Comparison of ENCODE assay signal across 19 cellular contexts in genomic region chr2:16238001-16238755, GRCh38.
"Had no signal": no experiment of that assay in that cellular context is flagged by ENCODE, and none has a peak within 500 bp of the region (broad histone marks: within the 10 kb centered on the region; RNA-seq: fewer than 3 reads in every experiment).

No MANE protein-coding gene starts in this region.

- H3K4me1 ChIP-seq: left ventricle myocardium inferior, lower lobe of right lung, testis, tibial nerve had no signal

- H3K27me3 ChIP-seq: neutrophil, testis, tibial nerve had no signal

- H3K27me3 Mint-ChIP-seq: dendritic cell treated with granulocyte-macrophage colony-stimulating factor and Interleukin-4, amounts not matched to agents 40 ng/mL and 50 ng/mL, for 4 days had no signal

- H3K4me3 ChIP-seq: left ventricle myocardium inferior, lower lobe of right lung, testis, tibial nerve had no signal

- DNase-seq: foreskin melanocyte; hypothalamus; left ventricle myocardium inferior; lower lobe of right lung; posterior cingulate gyrus; stimulated activated CD4-positive, alpha-beta T cell treated with anti-CD3 and anti-CD28 coated beads, Interleukin-2, amount 100 ng/mL, for 24 hours; stimulated activated CD4-positive, alpha-beta T cell treated with anti-CD3 and anti-CD28 coated beads, Interleukin-4, amount 100 ng/mL, for 4 hours; stimulated activated naive B cell treated with anti-CD40 and anti-IgM and Interleukin-4, amounts not matched to agents 10 μg/mL and 1 μg/mL and 100 μg/mL, for 72 hours; stimulated activated naive CD8-positive, alpha-beta T cell treated with anti-CD3 and anti-CD28 coated beads, Interleukin-15, amount 100 ng/mL, for 72 hours; testis had no signal

- ATAC-seq: lower lobe of right lung; sciatic nerve; stimulated activated naive B cell treated with anti-CD40 and anti-IgM and Interleukin-4, amounts not matched to agents 10 μg/mL and 1 μg/mL and 100 μg/mL, for 72 hours; stimulated activated naive CD8-positive, alpha-beta T cell treated with anti-CD3 and anti-CD28 coated beads, Interleukin-15, amount 100 ng/mL, for 72 hours had no signal

- H3K36me3 Mint-ChIP-seq: memory B cell; mesothelial cell of epicardium; stimulated activated naive B cell treated with anti-CD40 and anti-IgM and Interleukin-4, amounts not matched to agents 10 μg/mL and 1 μg/mL and 100 μg/mL, for 72 hours had no signal

- H3K27ac Mint-ChIP-seq: dendritic cell treated with granulocyte-macrophage colony-stimulating factor and Interleukin-4, amounts not matched to agents 40 ng/mL and 50 ng/mL, for 4 days; memory B cell; mesothelial cell of epicardium; nephron; stimulated activated naive B cell treated with anti-CD40 and anti-IgM and Interleukin-4, amounts not matched to agents 10 μg/mL and 1 μg/mL and 100 μg/mL, for 72 hours; stimulated activated naive CD8-positive, alpha-beta T cell treated with anti-CD3 and anti-CD28 coated beads, Interleukin-15, amount 100 ng/mL, for 72 hours had no signal

- H3K9me3 Mint-ChIP-seq: dendritic cell treated with granulocyte-macrophage colony-stimulating factor and Interleukin-4, amounts not matched to agents 40 ng/mL and 50 ng/mL, for 4 days; mesothelial cell of epicardium had no signal

- H3K4me1 Mint-ChIP-seq: memory B cell; nephron; stimulated activated naive B cell treated with anti-CD40 and anti-IgM and Interleukin-4, amounts not matched to agents 10 μg/mL and 1 μg/mL and 100 μg/mL, for 72 hours; stimulated activated naive CD8-positive, alpha-beta T cell treated with anti-CD3 and anti-CD28 coated beads, Interleukin-15, amount 100 ng/mL, for 72 hours had no signal

- H3K27ac ChIP-seq: left ventricle myocardium inferior, lower lobe of right lung, neutrophil, testis, tibial nerve had no signal

- H3K36me3 ChIP-seq: left ventricle myocardium inferior, lower lobe of right lung, neutrophil, tibial nerve had no signal

- FAIRE-seq: islet of Langerhans, urothelium cell line had no signal

- H3K9me3 ChIP-seq: left ventricle myocardium inferior, lower lobe of right lung, neutrophil, testis, tibial nerve had no signal

- H3K4me3 Mint-ChIP-seq: dendritic cell treated with granulocyte-macrophage colony-stimulating factor and Interleukin-4, amounts not matched to agents 40 ng/mL and 50 ng/mL, for 4 days; memory B cell; mesothelial cell of epicardium; nephron; stimulated activated naive B cell treated with anti-CD40 and anti-IgM and Interleukin-4, amounts not matched to agents 10 μg/mL and 1 μg/mL and 100 μg/mL, for 72 hours; stimulated activated naive CD8-positive, alpha-beta T cell treated with anti-CD3 and anti-CD28 coated beads, Interleukin-15, amount 100 ng/mL, for 72 hours had no signal
